ENCODE assay signal across 1 cellular context in genomic region chr16:30966033-30966619, GRCh38.
A peak's percentile ranks its signal among the peaks of the same experiment; 100 is the strongest.
TF ChIP-seq lines count a peak whose summit lies in the region.

No MANE protein-coding gene starts in this region.

TF ChIP-seq in GM12878, 131 proteins besides CTCF, POLR2A, EP300 and RAD21:
- TF ChIP-seq, protein P1, sequence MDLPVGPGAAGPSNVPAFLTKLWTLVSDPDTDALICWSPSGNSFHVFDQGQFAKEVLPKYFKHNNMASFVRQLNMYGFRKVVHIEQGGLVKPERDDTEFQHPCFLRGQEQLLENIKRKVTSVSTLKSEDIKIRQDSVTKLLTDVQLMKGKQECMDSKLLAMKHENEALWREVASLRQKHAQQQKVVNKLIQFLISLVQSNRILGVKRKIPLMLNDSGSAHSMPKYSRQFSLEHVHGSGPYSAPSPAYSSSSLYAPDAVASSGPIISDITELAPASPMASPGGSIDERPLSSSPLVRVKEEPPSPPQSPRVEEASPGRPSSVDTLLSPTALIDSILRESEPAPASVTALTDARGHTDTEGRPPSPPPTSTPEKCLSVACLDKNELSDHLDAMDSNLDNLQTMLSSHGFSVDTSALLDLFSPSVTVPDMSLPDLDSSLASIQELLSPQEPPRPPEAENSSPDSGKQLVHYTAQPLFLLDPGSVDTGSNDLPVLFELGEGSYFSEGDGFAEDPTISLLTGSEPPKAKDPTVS (IDR thresholded peaks at IDR 0.05; ENCODE audit: low read depth, low read length) = no peak
- TF ChIP-seq POLR2AphosphoS5 (IDR thresholded peaks at IDR 0.05; ENCODE audit: low read length) = peak; percentile 34; the same call in 1 of the 2 replicates
- no peak for TF ChIP-seq LARP7 (IDR thresholded peaks at IDR 0.05)
- no peak for TF ChIP-seq CHD4 (IDR thresholded peaks at IDR 0.05)
- TF ChIP-seq FOXK2 (IDR thresholded peaks at IDR 0.05) = no peak
- TF ChIP-seq, protein P2, sequence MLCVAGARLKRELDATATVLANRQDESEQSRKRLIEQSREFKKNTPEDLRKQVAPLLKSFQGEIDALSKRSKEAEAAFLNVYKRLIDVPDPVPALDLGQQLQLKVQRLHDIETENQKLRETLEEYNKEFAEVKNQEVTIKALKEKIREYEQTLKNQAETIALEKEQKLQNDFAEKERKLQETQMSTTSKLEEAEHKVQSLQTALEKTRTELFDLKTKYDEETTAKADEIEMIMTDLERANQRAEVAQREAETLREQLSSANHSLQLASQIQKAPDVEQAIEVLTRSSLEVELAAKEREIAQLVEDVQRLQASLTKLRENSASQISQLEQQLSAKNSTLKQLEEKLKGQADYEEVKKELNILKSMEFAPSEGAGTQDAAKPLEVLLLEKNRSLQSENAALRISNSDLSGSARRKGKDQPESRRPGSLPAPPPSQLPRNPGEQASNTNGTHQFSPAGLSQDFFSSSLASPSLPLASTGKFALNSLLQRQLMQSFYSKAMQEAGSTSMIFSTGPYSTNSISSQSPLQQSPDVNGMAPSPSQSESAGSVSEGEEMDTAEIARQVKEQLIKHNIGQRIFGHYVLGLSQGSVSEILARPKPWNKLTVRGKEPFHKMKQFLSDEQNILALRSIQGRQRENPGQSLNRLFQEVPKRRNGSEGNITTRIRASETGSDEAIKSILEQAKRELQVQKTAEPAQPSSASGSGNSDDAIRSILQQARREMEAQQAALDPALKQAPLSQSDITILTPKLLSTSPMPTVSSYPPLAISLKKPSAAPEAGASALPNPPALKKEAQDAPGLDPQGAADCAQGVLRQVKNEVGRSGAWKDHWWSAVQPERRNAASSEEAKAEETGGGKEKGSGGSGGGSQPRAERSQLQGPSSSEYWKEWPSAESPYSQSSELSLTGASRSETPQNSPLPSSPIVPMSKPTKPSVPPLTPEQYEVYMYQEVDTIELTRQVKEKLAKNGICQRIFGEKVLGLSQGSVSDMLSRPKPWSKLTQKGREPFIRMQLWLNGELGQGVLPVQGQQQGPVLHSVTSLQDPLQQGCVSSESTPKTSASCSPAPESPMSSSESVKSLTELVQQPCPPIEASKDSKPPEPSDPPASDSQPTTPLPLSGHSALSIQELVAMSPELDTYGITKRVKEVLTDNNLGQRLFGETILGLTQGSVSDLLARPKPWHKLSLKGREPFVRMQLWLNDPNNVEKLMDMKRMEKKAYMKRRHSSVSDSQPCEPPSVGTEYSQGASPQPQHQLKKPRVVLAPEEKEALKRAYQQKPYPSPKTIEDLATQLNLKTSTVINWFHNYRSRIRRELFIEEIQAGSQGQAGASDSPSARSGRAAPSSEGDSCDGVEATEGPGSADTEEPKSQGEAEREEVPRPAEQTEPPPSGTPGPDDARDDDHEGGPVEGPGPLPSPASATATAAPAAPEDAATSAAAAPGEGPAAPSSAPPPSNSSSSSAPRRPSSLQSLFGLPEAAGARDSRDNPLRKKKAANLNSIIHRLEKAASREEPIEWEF (IDR thresholded peaks at IDR 0.05; ENCODE audit: insufficient replicate concordance, low read depth, low read length) = no peak
- no peak for TF ChIP-seq SKIL (IDR thresholded peaks at IDR 0.05; ENCODE audit: low read depth, poor library complexity, severe bottlenecking)
- no peak for TF ChIP-seq MXI1 (IDR thresholded peaks at IDR 0.05; ENCODE audit: low read depth, low read length)
- no peak for TF ChIP-seq SREBF2 (IDR thresholded peaks at IDR 0.05; ENCODE audit: low read length)
TF ChIP-seq in GM12878: peak in this region for 1.
